In genomic region chr4:138114434-138114833, GRCh38 we compare ENCODE assay signal across 8 cellular contexts.
DNase-seq lines count a peak whose midpoint lies in the region; ATAC-seq and TF ChIP-seq lines count a peak whose summit lies in the region.

No MANE protein-coding gene starts in this region.

- CTCF ChIA-PET in OCI-LY7 (lab: Charles Lee; ENCODE audit: unreplicated experiment), result no interaction called here

- TF ChIP-seq CTCF in AG09319 (IDR thresholded peaks at IDR 0.05; ENCODE audit: low read depth, low read length) (no peak), OCI-LY7 (conservative IDR thresholded peaks at IDR 0.05; ENCODE audit: low read length) (no peak), upper lobe of left lung (IDR thresholded peaks at IDR 0.05) (no peak)

- ATAC-seq in HG02943 (IDR thresholded peaks at IDR 0.05; ENCODE audit: low read depth, unreplicated experiment) (peak; percentile 100), upper lobe of left lung (ENCODE audit: low FRiP score in 2 of 2) (no peak)

- peak overlapping the region; percentile 43 for H3K4me3 ChIP-seq in OCI-LY7 (ENCODE audit: low read depth, low read length, poor library complexity, severe bottlenecking)
- H3K4me3 ChIP-seq in upper lobe of left lung, result no peak overlapping the region
- no peak overlapping the region for H3K4me3 ChIP-seq in HAP-1

- BruUV-seq in OCI-LY7 (replicated peaks; lab: Mats Ljungman, UMichigan), result no TSS peak

- H3K4me1 ChIP-seq in OCI-LY7 (ENCODE audit: insufficient read depth, low read length, poor library complexity, severe bottlenecking), result peaks cover 40% of the 10 kb centered on the region
- no peaks in the 10 kb centered on the region for H3K4me1 ChIP-seq in upper lobe of left lung
- H3K4me1 ChIP-seq in HAP-1, result peaks cover 31% of the 10 kb centered on the region

- DNase-seq in AG09319 (ENCODE audit: extremely low read depth, low read depth) (peak; percentile 19), GM19238 (ENCODE audit: insufficient read length, low spot score) (peak; percentile 4), OCI-LY7 (ENCODE audit: low spot score) (peak; percentile 87), upper lobe of left lung (no peak), ecto neural progenitor cell (ENCODE audit: low spot score) (no peak), dermis blood vessel endothelial cell (no peak), HAP-1 (ENCODE audit: low spot score in 2 of 2) (no peak)

- WGBS in upper lobe of left lung, 2 donors, result 16 to 54% methylated on average over 1 of the region's 1 CpG

- POLR2A ChIA-PET in OCI-LY7 (lab: Charles Lee), result interaction anchor here (0.5 to 2.1 kb wide), 9 partner anchors 8 to 128 kb away, joined by 3 to 7 read pairs (median 4); partner anchors contain the start of gene SLC7A11

- TF ChIP-seq POLR2A in upper lobe of left lung (IDR thresholded peaks at IDR 0.05), result no peak

- H3K27me3 ChIP-seq in upper lobe of left lung, result no peaks in the 10 kb centered on the region
- no peaks in the 10 kb centered on the region for H3K27me3 ChIP-seq in HAP-1 (ENCODE audit: low read depth)

- in situ Hi-C loops in HAP-1 (cut with MboI; ENCODE audit: low sequenced_read_pairs), result no loop called here

- no peak for TF ChIP-seq EP300 in upper lobe of left lung (IDR thresholded peaks at IDR 0.05)

- H3K36me3 ChIP-seq in OCI-LY7 (ENCODE audit: insufficient read depth, low read length) (no peaks in the 10 kb centered on the region), upper lobe of left lung (no peaks in the 10 kb centered on the region), HAP-1 (replicated peaks) (no peaks in the 10 kb centered on the region)

- H3K27ac ChIP-seq in OCI-LY7 (ENCODE audit: low read depth, low read length, poor library complexity, severe bottlenecking) (peak overlapping the region; percentile 83), upper lobe of left lung (no peak overlapping the region)

- intact Hi-C loops in OCI-LY7 (cut with micrococcal nuclease; ENCODE audit: unreplicated experiment), result loop anchor here (1.0 to 2.0 kb wide), 2 partner anchors 76 to 128 kb away; partner anchors contain the start of gene SLC7A11

- H3K4me2 ChIP-seq in OCI-LY7 (ENCODE audit: low read length), result peak overlapping the region; percentile 77

- no peaks in the 10 kb centered on the region for H3K79me2 ChIP-seq in OCI-LY7 (ENCODE audit: insufficient read depth, low read depth, low read length)

- no peaks in the 10 kb centered on the region for H4K20me1 ChIP-seq in OCI-LY7 (ENCODE audit: insufficient read depth, low read length)

- no peaks in the 10 kb centered on the region for H3K9me2 ChIP-seq in OCI-LY7 (ENCODE audit: insufficient read depth, low read length)

- H3K9me3 ChIP-seq in OCI-LY7 (ENCODE audit: low read length) (peaks cover 5% of the 10 kb centered on the region; the same call in 1 of the 2 replicates), upper lobe of left lung (no peaks in the 10 kb centered on the region), HAP-1 (no peaks in the 10 kb centered on the region)

- H2AFZ ChIP-seq in OCI-LY7 (ENCODE audit: low read length), result peak overlapping the region; percentile 95; the same call in 1 of the 2 replicates

Comparison
In these comparisons a context has a peak if more than half of its experiments do, and no peak if none do; other contexts are left out.
1. DNase-seq: peak in AG09319 (single experiment), GM19238 (single experiment) and OCI-LY7 (single experiment); none in upper lobe of left lung (0 of 2), ecto neural progenitor cell (single experiment), dermis blood vessel endothelial cell (single experiment) and HAP-1 (0 of 2).